In genomic region chr4:7194251-7195137, GRCh38 we compare ENCODE assay signal across 9 cellular contexts. TPM values are rescaled to one million over a fixed set of nuclear protein-coding genes. Genes with fewer than 3 reads are reported as not detected.
DNase-seq lines count a peak whose midpoint lies in the region; ATAC-seq, FAIRE-seq and TF ChIP-seq lines count a peak whose summit lies in the region.
"Had no signal": no experiment of that assay in that cellular context is flagged by ENCODE, and none has a peak within 500 bp of the region (broad histone marks: within the 10 kb centered on the region; RNA-seq: fewer than 3 reads in every experiment).

No MANE protein-coding gene starts in this region.

- H3K4me3 ChIP-seq in NB4 (ENCODE audit: low read depth, low read length) (no peak overlapping the region), astrocyte of the spinal cord (ENCODE audit: low read depth, low read length) (no peak overlapping the region), lung (no peak overlapping the region), aorta (ENCODE audit: low read length in 2 of 2) (no peak overlapping the region)

- peak; percentile 39 for ATAC-seq in lung (ENCODE audit: insufficient read depth, low FRiP score)
- ATAC-seq in aorta (ENCODE audit: low FRiP score): peak; percentile 23
- ATAC-seq in naive thymus-derived CD8-positive, alpha-beta T cell: no peak
- ATAC-seq in GM21360 (IDR thresholded peaks at IDR 0.05; ENCODE audit: unreplicated experiment): no peak

- TF ChIP-seq CTCF in NB4 (IDR thresholded peaks at IDR 0.05; ENCODE audit: low read depth, low read length) (peak; percentile 68), astrocyte of the spinal cord (IDR thresholded peaks at IDR 0.05; ENCODE audit: low read depth, low read length) (peak; percentile 65), lung (IDR thresholded peaks at IDR 0.05; ENCODE audit: control extremely low read depth, extremely low read depth) (no peak)

- intact Hi-C loops in aorta (cut with DNase I): loop anchor here in 1 of 2 donors (5.0 kb wide), 1 partner anchor 143 kb away; no protein-coding TSS in a partner anchor

- H3K9me3 ChIP-seq in lung (ENCODE audit: control insufficient read depth in 2 of 2, insufficient read depth in 1 of 2, low read length in 1 of 2) (no peaks in the 10 kb centered on the region), aorta (ENCODE audit: control insufficient read depth, low read length) (no peaks in the 10 kb centered on the region)

- peaks cover 29 to 85% (median 55%) of the 10 kb centered on the region in 5 donors for H3K27me3 Mint-ChIP-seq in naive thymus-derived CD8-positive, alpha-beta T cell

- H3K36me3 ChIP-seq in lung (ENCODE audit: control insufficient read depth in 2 of 2, insufficient read depth in 2 of 2, low read length in 2 of 2): no peaks in the 10 kb centered on the region
- no peaks in the 10 kb centered on the region for H3K36me3 ChIP-seq in aorta (ENCODE audit: control insufficient read depth in 1 of 2, insufficient read depth in 2 of 2, low read length in 1 of 2)

- no peaks in the 10 kb centered on the region for H3K9me3 Mint-ChIP-seq in naive thymus-derived CD8-positive, alpha-beta T cell

- 42 to 43% methylated on average over 6 of the region's 6 CpGs for WGBS in lung, 2 donors
- WGBS in aorta, 2 donors: 67 to 70% methylated on average over 6 of the region's 6 CpGs

- no peak for FAIRE-seq in GM12892 (lab: Jason Lieb, UNC)

- peaks cover 0 to 2% (median under 1%) of the 10 kb centered on the region in 4 donors for H3K4me1 Mint-ChIP-seq in naive thymus-derived CD8-positive, alpha-beta T cell

- DNase-seq in DMS79 (lab: John Stamatoyannopoulos, UW) (peak; percentile 81), NB4 (ENCODE audit: low read depth) (peak; percentile 51), astrocyte of the spinal cord (ENCODE audit: low read depth, low spot score) (no peak), lung (ENCODE audit: low spot score) (peak; percentile 79), aorta (peak; percentile 41 to 79), GM12892 (ENCODE audit: insufficient read length) (no peak)
- DNase-seq in naive thymus-derived CD8-positive, alpha-beta T cell: no peak

- H3K27me3 ChIP-seq in lung (ENCODE audit: control insufficient read depth, insufficient read depth) (peaks cover 4% of the 10 kb centered on the region), aorta (ENCODE audit: control insufficient read depth in 1 of 2, insufficient read depth in 2 of 2, low read length in 1 of 2) (no peaks in the 10 kb centered on the region)

- POLR2A ChIA-PET in naive thymus-derived CD8-positive, alpha-beta T cell (lab: Charles Lee): no interaction called here

- peaks cover 0 to 2% (median 0%) of the 10 kb centered on the region in 3 donors for H3K36me3 Mint-ChIP-seq in naive thymus-derived CD8-positive, alpha-beta T cell

- H3K27ac Mint-ChIP-seq in naive thymus-derived CD8-positive, alpha-beta T cell: no peak overlapping the region

- H3K4me3 Mint-ChIP-seq in naive thymus-derived CD8-positive, alpha-beta T cell: peak overlapping the region in 2 of 10 donors; percentile 26 to 51

- TF ChIP-seq POLR2A in NB4 (IDR thresholded peaks at IDR 0.05; ENCODE audit: extremely low read depth, insufficient read length): no peak
- no peak for TF ChIP-seq POLR2A in GM12892 (IDR thresholded peaks at IDR 0.05; ENCODE audit: low read depth, low read length)

- H3K4me1 ChIP-seq in lung (ENCODE audit: control insufficient read depth in 2 of 2, insufficient read depth in 2 of 2, low read length in 2 of 2): peaks cover 0 to 11% of the 10 kb centered on the region in 2 donors
- no peaks in the 10 kb centered on the region for H3K4me1 ChIP-seq in aorta (ENCODE audit: control insufficient read depth in 1 of 2, insufficient read depth in 2 of 2, low read length in 2 of 2)

- in situ Hi-C loops in astrocyte of the spinal cord (cut with HindIII; ENCODE audit: low sequenced_read_pairs): no loop called here

- H3K27ac ChIP-seq in lung (ENCODE audit: low read depth in 1 of 2, low read length in 1 of 2) (no peak overlapping the region), aorta (ENCODE audit: low read depth in 1 of 2, low read length in 2 of 2) (no peak overlapping the region)
- H3K27ac ChIP-seq: KMS-11 had no signal

RNA-seq across cellular contexts. Expression of gene SORCS2, which starts 2.2 kb away (rescaled TPM):
- 1 to 10 TPM; 2.7 to 7.7 TPM for total RNA-seq in lung
- polyA plus RNA-seq in lung: 1 to 10 TPM; 2.2 to 2.3 TPM
- 1 to 10 TPM; 2.3 to 8.4 TPM for total RNA-seq in aorta
- polyA plus RNA-seq in aorta: 1 to 10 TPM in 1 of 2 donors, under 1 TPM in 1; 0.05 to 1.4 TPM
- not detected for total RNA-seq in naive thymus-derived CD8-positive, alpha-beta T cell
- not detected for polyA plus RNA-seq in naive thymus-derived CD8-positive, alpha-beta T cell
- polyA plus RNA-seq in GM12892 (2012; ENCODE audit: missing spikeins): not detected

Comparison
In these comparisons a context has a peak if more than half of its experiments do, and no peak if none do; other contexts are left out.
1. DNase-seq: peak in DMS79 (single experiment), NB4 (single experiment), lung (single experiment) and aorta (2 of 2); none in astrocyte of the spinal cord (single experiment), naive thymus-derived CD8-positive, alpha-beta T cell (0 of 10) and GM12892 (single experiment).
2. ATAC-seq: peak in lung (single experiment) and aorta (single experiment); none in naive thymus-derived CD8-positive, alpha-beta T cell (0 of 2) and GM21360 (single experiment).